In genomic region chr15:101550124-101550523, GRCh38 we compare ENCODE assay signal across 6 cellular contexts.
"Had no signal": no experiment of that assay in that cellular context is flagged by ENCODE, and none has a peak within 500 bp of the region (broad histone marks: within the 10 kb centered on the region; RNA-seq: fewer than 3 reads in every experiment).

No MANE protein-coding gene starts in this region.

- H3K4me3 ChIP-seq: K562 had no signal

- H3K27ac ChIP-seq: HL-60, KMS-11 had no signal

- H3K4me2 ChIP-seq: KMS-11 had no signal

- DNase-seq: IMR-90, KG1 had no signal

- ATAC-seq: HepG2, K562 had no signal
